8 cellular contexts compared by ENCODE assay signal in the genomic region with DNA sequence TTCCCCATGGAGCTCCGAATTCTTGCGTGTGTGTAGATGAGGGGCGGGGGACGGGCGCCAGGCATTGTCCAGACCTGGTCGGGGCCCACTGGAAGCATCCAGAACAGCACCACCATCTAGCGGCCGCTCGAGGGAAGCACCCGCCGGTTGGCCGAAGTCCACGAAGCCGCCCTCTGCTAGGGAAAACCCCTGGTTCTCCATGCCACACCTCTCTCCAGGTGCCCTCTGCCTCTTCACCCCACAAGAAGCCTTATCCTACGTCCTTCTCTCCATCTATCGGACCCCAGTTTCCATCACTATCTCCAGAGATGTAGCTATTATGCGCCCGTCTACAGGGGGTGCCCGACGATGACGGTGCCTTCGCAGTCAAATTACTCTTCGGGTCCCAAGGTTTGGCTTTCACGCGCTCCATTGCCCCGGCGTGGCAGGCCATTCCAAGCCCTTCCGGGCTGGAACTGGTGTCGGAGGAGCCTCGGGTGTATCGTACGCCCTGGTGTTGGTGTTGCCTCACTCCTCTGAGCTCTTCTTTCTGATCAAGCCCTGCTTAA. TPM values are rescaled to one million over a fixed set of nuclear protein-coding genes. Genes with fewer than 3 reads are reported as not detected.
DNase-seq lines count a peak whose midpoint lies in the region; ATAC-seq and TF ChIP-seq lines count a peak whose summit lies in the region.

No MANE protein-coding gene starts in this region.

- peak overlapping the region; percentile 96 for H3K9ac ChIP-seq in endocrine pancreas (ENCODE audit: control insufficient read depth, insufficient read depth, low read length)

- TF ChIP-seq CTCF in BE2C (IDR thresholded peaks at IDR 0.05; ENCODE audit: low read depth, low read length) = peak; percentile 55

- H3K36me3 ChIP-seq in BE2C (peaks cover 11% of the 10 kb centered on the region), endocrine pancreas (ENCODE audit: control insufficient read depth, insufficient read depth, low read length) (no peaks in the 10 kb centered on the region)

- H3K4me3 ChIP-seq in BE2C (ENCODE audit: low read depth, low read length) = peak overlapping the region; percentile 74
- H3K4me3 ChIP-seq in endocrine pancreas (ENCODE audit: control insufficient read depth, insufficient read depth, low read length) = peak overlapping the region; percentile 69

- H3K4me1 ChIP-seq in BE2C = no peaks in the 10 kb centered on the region; the same call in 1 of the 2 replicates
- H3K4me1 ChIP-seq in endocrine pancreas (ENCODE audit: control insufficient read depth, insufficient read depth, low read length) = peaks cover 3% of the 10 kb centered on the region

- ATAC-seq in GM19351 (IDR thresholded peaks at IDR 0.05; ENCODE audit: unreplicated experiment) = peak; percentile 69

- H3K9me3 ChIP-seq in BE2C = no peaks in the 10 kb centered on the region
- no peaks in the 10 kb centered on the region for H3K9me3 ChIP-seq in endocrine pancreas (ENCODE audit: control insufficient read depth, low read length)

- DNase-seq in BE2C (peak; percentile 82), HS-5 (ENCODE audit: low read depth) (peak; percentile 43), NOMO-1 treated with DMSO at 0.1 percent for 48 hours (lab: John Stamatoyannopoulos, UW; ENCODE audit: unreplicated experiment) (peak; percentile 81), mesenteric fat pad (ENCODE audit: low spot score) (peak; percentile 97)
- DNase-seq in activated CD8-positive, alpha-beta memory T cell treated with anti-CD3 and anti-CD28 coated beads, Interleukin-2, amount 50 U/mL, for 1 hour (ENCODE audit: extremely low read depth) = peak; percentile 34
- peak; percentile 65 to 74 for DNase-seq in stimulated activated CD8-positive, alpha-beta memory T cell treated with anti-CD3 and anti-CD28 coated beads, Interleukin-15, amount 100 ng/mL, for 4 hours (ENCODE audit: low read depth in 2 of 2)

- H3K27me3 ChIP-seq in BE2C = no peaks in the 10 kb centered on the region
- H3K27me3 ChIP-seq in endocrine pancreas (ENCODE audit: control insufficient read depth, insufficient read depth, low read length) = no peaks in the 10 kb centered on the region

RNA-seq across cellular contexts. Expression of gene SENP3, which starts 0.6 kb away (rescaled TPM):
- 96.1 TPM for polyA plus RNA-seq in BE2C (2012; ENCODE audit: insufficient read depth, insufficient read length, low read depth)
- 48.7 TPM for total RNA-seq in mesenteric fat pad

RNA-seq across cellular contexts. Expression of gene TNFSF13, which starts 2.6 kb away (rescaled TPM):
- polyA plus RNA-seq in BE2C (2012; ENCODE audit: insufficient read depth, insufficient read length, low read depth) = 1.5 TPM
- 26.3 TPM for total RNA-seq in mesenteric fat pad

RNA-seq across cellular contexts. Expression of gene TNFSF12, which starts 12.2 kb away (rescaled TPM):
- polyA plus RNA-seq in BE2C (2012; ENCODE audit: insufficient read depth, insufficient read length, low read depth) = not detected
- total RNA-seq in mesenteric fat pad = 43.0 TPM

RNA-seq across cellular contexts. Expression of gene CD68, which starts 18.3 kb away (rescaled TPM):
- polyA plus RNA-seq in BE2C (2012; ENCODE audit: insufficient read depth, insufficient read length, low read depth) = 0.59 TPM
- 286 TPM for total RNA-seq in mesenteric fat pad

RNA-seq across cellular contexts. Expression of gene MPDU1, which starts 22.6 kb away (rescaled TPM):
- polyA plus RNA-seq in BE2C (2012; ENCODE audit: insufficient read depth, insufficient read length, low read depth) = 76.9 TPM
- 55.2 TPM for total RNA-seq in mesenteric fat pad

Comparison
In these comparisons a context has a peak if more than half of its experiments do, and no peak if none do; other contexts are left out.
1. Peak in every context shown above with its lines: DNase-seq, ATAC-seq and H3K4me3 ChIP-seq.
2. DNase-seq: peak in every context shown above with its lines; median percentile 97 in mesenteric fat pad; 82 in BE2C; 81 in NOMO-1 treated with DMSO at 0.1 percent for 48 hours; 70 in stimulated activated CD8-positive, alpha-beta memory T cell treated with anti-CD3 and anti-CD28 coated beads, Interleukin-15, amount 100 ng/mL, for 4 hours; 43 in HS-5; 34 in activated CD8-positive, alpha-beta memory T cell treated with anti-CD3 and anti-CD28 coated beads, Interleukin-2, amount 50 U/mL, for 1 hour.